ENCODE assay signal across 8 cellular contexts in the genomic region with DNA sequence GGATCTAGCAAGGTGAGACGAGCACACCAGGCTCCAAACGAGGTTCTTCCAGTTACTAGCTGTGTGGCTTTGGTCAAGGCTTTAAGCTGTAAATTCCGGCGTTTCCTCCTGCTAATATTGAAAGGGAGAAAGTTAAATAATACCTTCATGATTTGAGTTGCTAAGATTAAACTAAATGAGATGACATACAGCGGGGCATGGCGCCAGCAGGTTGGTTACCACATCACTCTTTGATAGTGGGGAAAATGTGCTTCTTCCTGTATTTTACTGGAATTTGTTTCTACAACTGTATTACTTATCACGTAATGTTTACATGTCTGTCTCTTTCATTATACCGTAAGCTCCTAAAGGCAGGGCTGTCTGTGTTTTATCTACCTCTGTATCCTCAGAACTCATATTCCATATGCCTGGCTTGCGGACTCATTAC. TPM values are rescaled to one million over a fixed set of nuclear protein-coding genes. Genes with fewer than 3 reads are reported as not detected.
DNase-seq lines count a peak whose midpoint lies in the region; TF ChIP-seq lines count a peak whose summit lies in the region.

No MANE protein-coding gene starts in this region.

- H3K4me1 ChIP-seq in CD4-positive, alpha-beta memory T cell (ENCODE audit: insufficient read depth, low read length) = peaks cover 23% of the 10 kb centered on the region
- H3K4me1 ChIP-seq in Karpas-422 (ENCODE audit: low read length) (peaks cover 23% of the 10 kb centered on the region), mesendoderm (ENCODE audit: control insufficient read depth, low read depth, low read length) (no peaks in the 10 kb centered on the region)

- H3K79me2 ChIP-seq in Karpas-422 (ENCODE audit: low read length) (peaks cover 52% of the 10 kb centered on the region), mesendoderm (ENCODE audit: control insufficient read depth, insufficient read depth, low read length) (peaks cover 7% of the 10 kb centered on the region)

- POLR2A ChIA-PET in CD4-positive, alpha-beta memory T cell (lab: Charles Lee; ENCODE audit: partially characterized antibody) = interaction anchor here (1.6 to 4.5 kb wide), 7 partner anchors 10 to 559 kb away, joined by 4 to 69 read pairs (median 17); a partner anchor contains a TSS

- no peak overlapping the region for H2BK120ac ChIP-seq in mesendoderm (ENCODE audit: low read depth, low read length)

- H4K5ac ChIP-seq in mesendoderm (ENCODE audit: low read length) = no peak overlapping the region

- H3K4me2 ChIP-seq in Karpas-422 (ENCODE audit: low read depth, low read length, poor library complexity, severe bottlenecking) (peak overlapping the region; percentile 89), mesendoderm (ENCODE audit: low read length) (peak overlapping the region; percentile 30)

- H3K9me3 ChIP-seq in CD4-positive, alpha-beta memory T cell (ENCODE audit: control insufficient read depth in 1 of 2, low read length in 2 of 2) = no peaks in the 10 kb centered on the region
- no peaks in the 10 kb centered on the region for H3K9me3 ChIP-seq in Karpas-422 (ENCODE audit: low read length)

- peak overlapping the region; percentile 88 for H3K56ac ChIP-seq in mesendoderm (ENCODE audit: low read length)

- CTCF ChIA-PET in CD4-positive, alpha-beta memory T cell (lab: Charles Lee; ENCODE audit: partially characterized antibody) = interaction anchor here (0.7 to 5.3 kb wide), 11 partner anchors 9 to 336 kb away, joined by 3 to 88 read pairs (median 7); a partner anchor contains a TSS

- H3K9me3 Mint-ChIP-seq in CD4-positive, alpha-beta memory T cell = peaks cover 0 to 2% (median 0%) of the 10 kb centered on the region in 8 donors
- H3K9me3 Mint-ChIP-seq in chondrocyte (ENCODE audit: low read depth) = no peaks in the 10 kb centered on the region

- H3K4ac ChIP-seq in mesendoderm (ENCODE audit: low read depth, low read length) = peak overlapping the region; percentile 77

- no peaks in the 10 kb centered on the region for H3K27me3 ChIP-seq in CD4-positive, alpha-beta memory T cell (ENCODE audit: insufficient read depth, low read length)
- H3K27me3 ChIP-seq in Karpas-422 (ENCODE audit: low read length) = no peaks in the 10 kb centered on the region
- no peaks in the 10 kb centered on the region for H3K27me3 ChIP-seq in mesendoderm (ENCODE audit: insufficient read depth, low read length, poor library complexity)

- no peak overlapping the region for H2AK5ac ChIP-seq in mesendoderm (ENCODE audit: low read length)

- WGBS in mesendoderm (ENCODE audit: extremely low coverage, insufficient coverage, low lambda C conversion rate) = no CpG with 5 or more reads among the region's 9 CpGs

- H3K27me3 Mint-ChIP-seq in CD4-positive, alpha-beta memory T cell = peaks cover 0 to 1% of the 10 kb centered on the region in 2 donors
- H3K27me3 Mint-ChIP-seq in chondrocyte (ENCODE audit: low read depth) = no peaks in the 10 kb centered on the region

- TF ChIP-seq CTCF in chondrocyte (IDR thresholded peaks at IDR 0.05) = no peak

- no peak for DNase-seq in CD4-positive, alpha-beta memory T cell
- DNase-seq in Karpas-422 (peak; percentile 51), chondrocyte (ENCODE audit: low spot score) (no peak), mesendoderm (no peak), NOMO-1 treated with dmso at 0.1 percent for 144 hours (lab: John Stamatoyannopoulos, UW; ENCODE audit: unreplicated experiment) (no peak), SK-N-DZ (ENCODE audit: low spot score) (no peak), OCI-M2 (lab: John Stamatoyannopoulos, UW; ENCODE audit: unreplicated experiment) (no peak), GM19238 (ENCODE audit: insufficient read length, low spot score) (no peak)

- H3K27ac Mint-ChIP-seq in CD4-positive, alpha-beta memory T cell = peak overlapping the region; percentile 91 to 100 (median 98)
- peak overlapping the region; percentile 99 for H3K27ac Mint-ChIP-seq in chondrocyte (ENCODE audit: unreplicated experiment)

- intact Hi-C loops in CD4-positive, alpha-beta memory T cell (cut with micrococcal nuclease) = loop anchor here (1.0 kb wide), 1 partner anchor 280 kb away; a partner anchor contains a TSS

- H3K79me1 ChIP-seq in mesendoderm (ENCODE audit: low read length) = no peaks in the 10 kb centered on the region

- no peak overlapping the region for H4K8ac ChIP-seq in mesendoderm (ENCODE audit: low read depth, low read length)

- H3K36me3 ChIP-seq in CD4-positive, alpha-beta memory T cell (ENCODE audit: insufficient read depth, low read length) = no peaks in the 10 kb centered on the region
- H3K36me3 ChIP-seq in Karpas-422 (ENCODE audit: insufficient read depth, low read length) (peaks cover 23% of the 10 kb centered on the region; the same call in 1 of the 2 replicates), mesendoderm (ENCODE audit: control insufficient read depth, insufficient read depth, low read length) (no peaks in the 10 kb centered on the region)

- H3K18ac ChIP-seq in mesendoderm (ENCODE audit: low read length) = peak overlapping the region; percentile 98

- H3K9ac ChIP-seq in Karpas-422 (ENCODE audit: low read length) = peak overlapping the region; percentile 77
- peak overlapping the region; percentile 73 for H3K9ac ChIP-seq in mesendoderm (ENCODE audit: low read length)

- no peaks in the 10 kb centered on the region for H3K9me2 ChIP-seq in Karpas-422 (replicated peaks; ENCODE audit: insufficient read depth, low read length)

- no peaks in the 10 kb centered on the region for H4K20me1 ChIP-seq in Karpas-422 (ENCODE audit: insufficient read depth, low read depth, low read length)

- peak overlapping the region; percentile 73; the same call in 1 of the 2 replicates for H2AFZ ChIP-seq in Karpas-422 (ENCODE audit: low read length)

- no peak overlapping the region for H3K23ac ChIP-seq in mesendoderm (ENCODE audit: low read length)

- H3K4me3 ChIP-seq in CD4-positive, alpha-beta memory T cell (ENCODE audit: low read length in 2 of 2) = peak overlapping the region; percentile 95 to 96
- H3K4me3 ChIP-seq in Karpas-422 (ENCODE audit: low read length) = peak overlapping the region; percentile 81
- H3K4me3 ChIP-seq in mesendoderm (ENCODE audit: low read length) = peak overlapping the region; percentile 54

- peak overlapping the region; percentile 95 to 100 (median 98) for H3K4me3 Mint-ChIP-seq in CD4-positive, alpha-beta memory T cell
- peak overlapping the region; percentile 98 for H3K4me3 Mint-ChIP-seq in chondrocyte (ENCODE audit: unreplicated experiment)

- no peak overlapping the region for H2BK15ac ChIP-seq in mesendoderm (replicated peaks; ENCODE audit: low read depth)

- peaks cover 24% of the 10 kb centered on the region in 2 donors for H3K36me3 Mint-ChIP-seq in CD4-positive, alpha-beta memory T cell
- peaks cover 11% of the 10 kb centered on the region for H3K36me3 Mint-ChIP-seq in chondrocyte (ENCODE audit: low read depth)

- H2BK5ac ChIP-seq in mesendoderm (ENCODE audit: low read length) = no peak overlapping the region

- peak overlapping the region; percentile 87 for H3K27ac ChIP-seq in CD4-positive, alpha-beta memory T cell (ENCODE audit: low read depth, low read length)
- H3K27ac ChIP-seq in Karpas-422 (ENCODE audit: low read length) (peak overlapping the region; percentile 48; the same call in 1 of the 2 replicates), mesendoderm (ENCODE audit: low read depth, low read length) (no peak overlapping the region)

- H3K4me1 Mint-ChIP-seq in CD4-positive, alpha-beta memory T cell = peaks cover 22 to 37% (median 31%) of the 10 kb centered on the region in 4 donors
- H3K4me1 Mint-ChIP-seq in chondrocyte (ENCODE audit: low read depth) = peaks cover 21% of the 10 kb centered on the region

RNA-seq across cellular contexts. Expression of a gene that starts 0.6 kb away (rescaled TPM):
- 1 to 10 TPM; 8.4 to 9.2 TPM for total RNA-seq in CD4-positive, alpha-beta memory T cell
- polyA plus RNA-seq in CD4-positive, alpha-beta memory T cell = 10 to 100 TPM; 18.6 to 19.7 TPM
- 17.2 and 37.3 TPM in 2 replicates for total RNA-seq in Karpas-422 (2014; rRNA removed; shearing (Covaris generic); ENCODE audit: low replicate concordance)
- 25.0 to 33.5 TPM (median 25.6 TPM) in 3 replicates for total RNA-seq in chondrocyte
- 105 TPM for polyA plus RNA-seq in mesendoderm (2013, experiment 1 of 2)
- 104 TPM for polyA plus RNA-seq in mesendoderm (2013, experiment 2 of 2)
- 92.8 and 98.3 TPM in 2 replicates for polyA plus RNA-seq in SK-N-DZ (2014; cell fraction: cytosol; rRNA removed)
- 40.9 and 44.3 TPM in 2 replicates for polyA plus RNA-seq in SK-N-DZ (2014; cell fraction: nucleus; rRNA removed)

RNA-seq across cellular contexts. Expression of a gene that starts 11.7 kb away (rescaled TPM):
- 10 to 100 TPM; 53.0 to 56.0 TPM for total RNA-seq in CD4-positive, alpha-beta memory T cell
- 10 to 100 TPM; 35.4 to 52.8 TPM for polyA plus RNA-seq in CD4-positive, alpha-beta memory T cell
- total RNA-seq in Karpas-422 (2014; rRNA removed; shearing (Covaris generic); ENCODE audit: low replicate concordance) = 42.9 and 53.1 TPM in 2 replicates
- total RNA-seq in chondrocyte = 56.1 to 76.9 TPM (median 57.4 TPM) in 3 replicates
- polyA plus RNA-seq in mesendoderm (2013, experiment 1 of 2) = 7.4 TPM
- 7.1 TPM for polyA plus RNA-seq in mesendoderm (2013, experiment 2 of 2)
- polyA plus RNA-seq in SK-N-DZ (2014; cell fraction: cytosol; rRNA removed) = 23.4 and 37.6 TPM in 2 replicates
- polyA plus RNA-seq in SK-N-DZ (2014; cell fraction: nucleus; rRNA removed) = 15.3 and 17.5 TPM in 2 replicates

RNA-seq across cellular contexts. Expression of a gene that starts 34.8 kb away (rescaled TPM):
- total RNA-seq in CD4-positive, alpha-beta memory T cell = under 1 TPM; 0.47 to 0.70 TPM
- 1 to 10 TPM; 1.9 to 2.7 TPM for polyA plus RNA-seq in CD4-positive, alpha-beta memory T cell
- total RNA-seq in Karpas-422 (2014; rRNA removed; shearing (Covaris generic); ENCODE audit: low replicate concordance) = 0.63 and 2.4 TPM in 2 replicates
- 0.18 TPM in 1 of 3 replicates, not detected in the others for total RNA-seq in chondrocyte
- 0.10 TPM for polyA plus RNA-seq in mesendoderm (2013, experiment 1 of 2)
- 0.17 TPM for polyA plus RNA-seq in mesendoderm (2013, experiment 2 of 2)
- 0.09 and 0.37 TPM in 2 replicates for polyA plus RNA-seq in SK-N-DZ (2014; cell fraction: cytosol; rRNA removed)
- 0.07 and 0.27 TPM in 2 replicates for polyA plus RNA-seq in SK-N-DZ (2014; cell fraction: nucleus; rRNA removed)
